29 cellular contexts compared by ENCODE assay signal in the genomic region with DNA sequence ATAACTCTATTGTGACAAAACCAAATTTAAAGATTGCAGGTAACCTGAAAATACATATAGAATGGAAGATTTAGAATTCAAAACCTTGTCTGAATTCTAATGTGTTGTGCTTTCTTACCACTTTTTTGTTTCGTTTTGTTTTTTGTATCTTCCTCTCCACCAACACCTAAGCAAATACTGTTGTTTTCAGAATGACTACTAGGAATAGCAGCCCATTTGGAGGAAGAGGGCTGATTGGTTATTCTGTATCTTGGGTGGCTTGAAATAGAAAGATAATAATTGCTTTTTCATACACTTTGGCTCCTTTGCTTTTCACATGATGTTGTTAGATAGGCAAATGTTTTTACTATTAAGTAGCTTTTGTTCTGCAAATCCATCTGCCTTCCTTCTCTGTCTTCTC.
"Had no signal": no experiment of that assay in that cellular context is flagged by ENCODE, and none has a peak within 500 bp of the region (broad histone marks: within the 10 kb centered on the region; RNA-seq: fewer than 3 reads in every experiment).

No MANE protein-coding gene starts in this region.

- ATAC-seq: left colon; left lung; lower lobe of right lung; mucosa of descending colon; naive thymus-derived CD4-positive, alpha-beta T cell; natural killer cell treated with Interleukin-12 subunit alpha and Interleukin-12 subunit beta and Interleukin-15 and Interleukin-18, amount 100 ng/mL, for 72 hours; pancreas; right cardiac atrium; sciatic nerve; stimulated activated naive B cell treated with anti-CD40 and anti-IgM and Interleukin-4, amounts not matched to agents 10 μg/mL and 1 μg/mL and 100 μg/mL, for 72 hours; stimulated activated naive CD8-positive, alpha-beta T cell treated with anti-CD3 and anti-CD28 coated beads, Interleukin-15, Interleukin-2, amounts not matched to agents 100 U/mL and 50 U/mL, for 24 hours had no signal

- H3K4me3 ChIP-seq: left lung, lower lobe of right lung, mucosa of descending colon, pancreas, prostate gland, skin epidermis, stomach, testis, thyroid gland, transverse colon, upper lobe of left lung, vagina had no signal

- H3K27ac ChIP-seq: left lung, lower lobe of right lung, pancreas, prostate gland, skin epidermis, stomach, testis, thyroid gland, transverse colon, upper lobe of left lung, vagina had no signal

- H3K9me3 ChIP-seq: left lung, lower lobe of right lung, mucosa of descending colon, pancreas, prostate gland, stomach, testis, thyroid gland, transverse colon, upper lobe of left lung, vagina had no signal

- DNase-seq: islet precursor cell; kidney glomerular epithelial cell; left colon; left lung; lower lobe of right lung; midbrain; mucosa of descending colon; naive thymus-derived CD4-positive, alpha-beta T cell; nucleus accumbens; pancreas; posterior cingulate gyrus; retina; right cardiac atrium; stimulated activated CD4-positive, alpha-beta T cell treated with anti-CD3 and anti-CD28 coated beads, Interleukin-12 subunit alpha, Interleukin-12 subunit beta, amount 100 ng/mL, for 4 hours; stimulated activated CD4-positive, alpha-beta T cell treated with anti-CD3 and anti-CD28 coated beads, Interleukin-15, amount 100 ng/mL, for 24 hours; stimulated activated CD4-positive, alpha-beta T cell treated with anti-CD3 and anti-CD28 coated beads, Interleukin-2, amount 100 ng/mL, for 24 hours; stimulated activated CD4-positive, alpha-beta T cell treated with anti-CD3 and anti-CD28 coated beads, Interleukin-4, amount 100 ng/mL, for 1 hour; stimulated activated naive B cell treated with anti-CD40 and anti-IgM and Interleukin-4, amounts not matched to agents 10 μg/mL and 1 μg/mL and 100 μg/mL, for 72 hours; stimulated activated naive CD8-positive, alpha-beta T cell treated with anti-CD3 and anti-CD28 coated beads, Interleukin-15, Interleukin-2, amounts not matched to agents 100 U/mL and 50 U/mL, for 24 hours; stomach; testis; thyroid gland; transverse colon; upper lobe of left lung had no signal

- H3K4me1 ChIP-seq: left lung, lower lobe of right lung, pancreas, prostate gland, stomach, thyroid gland, transverse colon, upper lobe of left lung, vagina had no signal

- FAIRE-seq: pancreas had no signal

- H3K36me3 ChIP-seq: left lung, lower lobe of right lung, pancreas, prostate gland, stomach, thyroid gland, transverse colon, upper lobe of left lung, vagina had no signal

- H3K27me3 ChIP-seq: left lung, pancreas, stomach, testis, thyroid gland, transverse colon, upper lobe of left lung, vagina had no signal
